Comparison of ENCODE assay signal across 9 cellular contexts in the genomic region with DNA sequence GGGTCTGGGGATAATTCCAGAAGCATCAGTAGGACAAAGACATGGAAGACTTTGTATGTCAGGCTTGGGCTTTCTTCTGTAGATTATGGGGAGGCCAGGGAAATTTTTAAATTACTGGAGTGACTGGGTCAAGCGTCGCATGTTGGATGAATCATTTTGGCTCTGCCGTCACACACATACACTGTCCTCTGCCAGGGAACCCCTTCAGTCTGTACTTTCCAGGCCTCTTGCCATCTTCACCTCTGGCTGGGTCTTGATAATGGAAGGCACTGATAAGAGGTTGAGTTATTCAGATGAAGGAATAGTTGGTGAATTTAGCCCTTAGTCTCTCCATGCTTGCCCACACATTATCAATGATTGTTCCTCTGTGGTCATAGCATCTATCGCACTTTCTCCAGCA.
"Had no signal": no experiment of that assay in that cellular context is flagged by ENCODE, and none has a peak within 500 bp of the region (broad histone marks: within the 10 kb centered on the region; RNA-seq: fewer than 3 reads in every experiment).

No MANE protein-coding gene starts in this region.

- H3K36me3 Mint-ChIP-seq: IgD-negative memory B cell had no signal

- H3K4me1 Mint-ChIP-seq: IgD-negative memory B cell had no signal

- FAIRE-seq: HepG2, HTR-8/SVneo had no signal

- H3K27ac Mint-ChIP-seq: HFFc6, IgD-negative memory B cell had no signal

- ATAC-seq: HCT116, HepG2 had no signal

- H3K4me3 Mint-ChIP-seq: HFFc6 had no signal

- H3K27me3 Mint-ChIP-seq: IgD-negative memory B cell had no signal

- DNase-seq: GM23248, GOT3, H7, HFFc6, KBM-7 had no signal
